ENCODE assay signal across 13 cellular contexts in genomic region chr10:6013413-6014192, GRCh38. TPM values are rescaled to one million over a fixed set of nuclear protein-coding genes. Genes with fewer than 3 reads are reported as not detected.
DNase-seq lines count a peak whose midpoint lies in the region; ATAC-seq and TF ChIP-seq lines count a peak whose summit lies in the region.
"Had no signal": no experiment of that assay in that cellular context is flagged by ENCODE, and none has a peak within 500 bp of the region (broad histone marks: within the 10 kb centered on the region; RNA-seq: fewer than 3 reads in every experiment).

No MANE protein-coding gene starts in this region.

- DNase-seq in left ventricle myocardium inferior (no peak), cardiac septum (ENCODE audit: low spot score) (no peak), Peyer's patch (no peak), dermis blood vessel endothelial cell (peak; percentile 3), NCI-H446 treated with DMSO at 0.1 percent for 48 hours (lab: John Stamatoyannopoulos, UW) (no peak), mesothelial cell of epicardium (ENCODE audit: low spot score in 2 of 2, unreplicated experiment in 2 of 2) (no peak), dorsolateral prefrontal cortex (no peak)
- DNase-seq: Right ventricle myocardium superior had no signal

- no peak overlapping the region for H3K4me3 ChIP-seq in left ventricle myocardium inferior
- H3K4me3 ChIP-seq in Peyer's patch, result no peak overlapping the region
- peak overlapping the region in 1 of 59 donors; percentile 5 for H3K4me3 ChIP-seq in dorsolateral prefrontal cortex
- H3K4me3 ChIP-seq: heart left ventricle had no signal

- no peak overlapping the region for H3K27ac Mint-ChIP-seq in mesothelial cell of epicardium

- peaks cover 6% of the 10 kb centered on the region for H3K27me3 Mint-ChIP-seq in mesothelial cell of epicardium (ENCODE audit: low read depth)

- peak overlapping the region; percentile 36 for H3K27ac ChIP-seq in left ventricle myocardium inferior (replicated peaks)
- peak overlapping the region in 3 of 4 donors; percentile 6 to 55 (median 42) for H3K27ac ChIP-seq in Peyer's patch
- H3K27ac ChIP-seq in dorsolateral prefrontal cortex, result peak overlapping the region in 1 of 59 donors; percentile 18
- H3K27ac ChIP-seq: C4-2B had no signal

- ATAC-seq in GM19351 (IDR thresholded peaks at IDR 0.05; ENCODE audit: unreplicated experiment), result no peak

- H3K27me3 ChIP-seq in left ventricle myocardium inferior (ENCODE audit: low read depth), result no peaks in the 10 kb centered on the region
- no peaks in the 10 kb centered on the region for H3K27me3 ChIP-seq in Peyer's patch
- no peaks in the 10 kb centered on the region for H3K27me3 ChIP-seq in dorsolateral prefrontal cortex
- H3K27me3 ChIP-seq: heart left ventricle had no signal

- no peak overlapping the region for H3K4me3 Mint-ChIP-seq in mesothelial cell of epicardium

- intact Hi-C loops in left ventricle myocardium inferior (cut with micrococcal nuclease) (loop anchor here (5.0 to 10.0 kb wide), 2 partner anchors 74 to 391 kb away; partner anchors contain the start of gene RBM17), cardiac septum (cut with DNase I) (loop anchor here (5.0 kb wide), 3 partner anchors 61 to 389 kb away; partner anchors contain the start of gene RBM17), dorsolateral prefrontal cortex (cut with DNase I) (loop anchor here (1.0 to 10.0 kb wide), 4 partner anchors 75 to 391 kb away; partner anchors contain the start of gene PFKFB3 (in 1 of the 2))

- H3K36me3 ChIP-seq in left ventricle myocardium inferior (no peaks in the 10 kb centered on the region), Peyer's patch (no peaks in the 10 kb centered on the region)
- H3K36me3 ChIP-seq: heart left ventricle had no signal

- H3K4me1 Mint-ChIP-seq in mesothelial cell of epicardium, result no peaks in the 10 kb centered on the region

- no peaks in the 10 kb centered on the region for H3K36me3 Mint-ChIP-seq in mesothelial cell of epicardium

- TF ChIP-seq CTCF in left ventricle myocardium inferior (IDR thresholded peaks at IDR 0.05; ENCODE audit: borderline replicate concordance) (no peak), Peyer's patch (IDR thresholded peaks at IDR 0.05) (no peak), mesothelial cell of epicardium (IDR thresholded peaks at IDR 0.05; ENCODE audit: unreplicated experiment) (no peak), dorsolateral prefrontal cortex (IDR thresholded peaks at IDR 0.05 in 54 of 56, conservative IDR thresholded peaks at IDR 0.05 in 2 of 56; ENCODE audit: low read depth in 1 of 56, partially characterized antibody in 56 of 56) (no peak)

- peaks cover 3% of the 10 kb centered on the region for H3K9me3 Mint-ChIP-seq in mesothelial cell of epicardium

- H3K4me1 ChIP-seq in left ventricle myocardium inferior (peaks cover 9% of the 10 kb centered on the region), Peyer's patch (peaks cover 0 to 9% (median 0%) of the 10 kb centered on the region in 4 donors)

- H3K9me3 ChIP-seq in left ventricle myocardium inferior (replicated peaks), result no peaks in the 10 kb centered on the region
- no peaks in the 10 kb centered on the region for H3K9me3 ChIP-seq in Peyer's patch
- H3K9me3 ChIP-seq: heart left ventricle had no signal

- TF ChIP-seq POLR2A in Peyer's patch (IDR thresholded peaks at IDR 0.05), result no peak

RNA-seq across cellular contexts. Expression of gene IL15RA, which starts 36.3 kb away (rescaled TPM):
- total RNA-seq in left ventricle myocardium inferior (6.0 TPM), cardiac septum (3.9 TPM), Peyer's patch (10 to 100 TPM; 19.4 to 38.0 (median 34.9) TPM), dermis blood vessel endothelial cell (13.9 and 15.7 TPM in 2 replicates), mesothelial cell of epicardium (not detected in 3 replicates), dorsolateral prefrontal cortex (1 to 10 TPM; 1.1 to 8.5 (median 3.6) TPM)

RNA-seq across cellular contexts. Expression of gene IL2RA, which starts 48.6 kb away (rescaled TPM):
- total RNA-seq in left ventricle myocardium inferior (2.3 TPM), cardiac septum (0.73 TPM), Peyer's patch (10 to 100 TPM in 1 of 4 donors, 1 to 10 TPM in 2, under 1 TPM in 1; 0.70 to 16.5 (median 1.9) TPM), dermis blood vessel endothelial cell (not detected in 2 replicates), mesothelial cell of epicardium (not detected in 3 replicates), dorsolateral prefrontal cortex (under 1 TPM in 7 of 120 experiments, not detected in 113; 0.19 to 0.83 (median 0.68) TPM)
- total RNA-seq: bronchial epithelial cell, endothelial cell of umbilical vein had no signal
